3 cellular contexts compared by ENCODE assay signal in genomic region chr19:12784871-12785430, GRCh38.
TF ChIP-seq lines count a peak whose summit lies in the region.

No MANE protein-coding gene starts in this region.

TF ChIP-seq in A549, 52 proteins besides CTCF, POLR2A, EP300 and RAD21:
- TF ChIP-seq TP53 (CRISPR knock-in tag; IDR thresholded peaks at IDR 0.05) (no peak), RFX5 (IDR thresholded peaks at IDR 0.05) (no peak), ZFP36 (IDR thresholded peaks at IDR 0.05; ENCODE audit: borderline replicate concordance, partially characterized antibody) (no peak), BCL3 (IDR thresholded peaks at IDR 0.05) (no peak), MYC (IDR thresholded peaks at IDR 0.05; ENCODE audit: borderline replicate concordance, low read length) (no peak)

TF ChIP-seq in K562, 482 proteins besides CTCF, POLR2A, EP300 and RAD21 (continues in another document):
- no peak; the same call in 1 of the 2 replicates for TF ChIP-seq TFAP4 (CRISPR knock-in tag; IDR thresholded peaks at IDR 0.05; ENCODE audit: borderline replicate concordance)
- TF ChIP-seq PHB (CRISPR knock-in tag; IDR thresholded peaks at IDR 0.05): no peak
- no peak for TF ChIP-seq MEF2D (tag; conservative IDR thresholded peaks at IDR 0.05; ENCODE audit: low read depth)
- no peak for TF ChIP-seq BHLHE40 (IDR thresholded peaks at IDR 0.05; ENCODE audit: low read length)
- TF ChIP-seq ZBTB9 (CRISPR knock-in tag; IDR thresholded peaks at IDR 0.05): 0 out of 2 replicates have a peak, but pooled peaks have one; percentile 63
- no peak for TF ChIP-seq THAP7 (CRISPR knock-in tag; IDR thresholded peaks at IDR 0.05)
- no peak for TF ChIP-seq RFX7 (CRISPR knock-in tag; IDR thresholded peaks at IDR 0.05)
- TF ChIP-seq, protein P1, sequence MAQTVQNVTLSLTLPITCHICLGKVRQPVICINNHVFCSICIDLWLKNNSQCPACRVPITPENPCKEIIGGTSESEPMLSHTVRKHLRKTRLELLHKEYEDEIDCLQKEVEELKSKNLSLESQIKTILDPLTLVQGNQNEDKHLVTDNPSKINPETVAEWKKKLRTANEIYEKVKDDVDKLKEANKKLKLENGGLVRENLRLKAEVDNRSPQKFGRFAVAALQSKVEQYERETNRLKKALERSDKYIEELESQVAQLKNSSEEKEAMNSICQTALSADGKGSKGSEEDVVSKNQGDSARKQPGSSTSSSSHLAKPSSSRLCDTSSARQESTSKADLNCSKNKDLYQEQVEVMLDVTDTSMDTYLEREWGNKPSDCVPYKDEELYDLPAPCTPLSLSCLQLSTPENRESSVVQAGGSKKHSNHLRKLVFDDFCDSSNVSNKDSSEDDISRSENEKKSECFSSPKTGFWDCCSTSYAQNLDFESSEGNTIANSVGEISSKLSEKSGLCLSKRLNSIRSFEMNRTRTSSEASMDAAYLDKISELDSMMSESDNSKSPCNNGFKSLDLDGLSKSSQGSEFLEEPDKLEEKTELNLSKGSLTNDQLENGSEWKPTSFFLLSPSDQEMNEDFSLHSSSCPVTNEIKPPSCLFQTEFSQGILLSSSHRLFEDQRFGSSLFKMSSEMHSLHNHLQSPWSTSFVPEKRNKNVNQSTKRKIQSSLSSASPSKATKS (CRISPR knock-in tag; IDR thresholded peaks at IDR 0.05): no peak
- TF ChIP-seq TAF1 (IDR thresholded peaks at IDR 0.05; ENCODE audit: control insufficient read depth, extremely low read depth, insufficient read depth, low read length, severe bottlenecking): no peak
- TF ChIP-seq XRCC5 (IDR thresholded peaks at IDR 0.05; ENCODE audit: low read depth, low read length): no peak
- TF ChIP-seq BRF2 (IDR thresholded peaks at IDR 0.05; ENCODE audit: borderline replicate concordance, insufficient read depth, insufficient read length): no peak
- no peak for TF ChIP-seq PTTG1 (tag; IDR thresholded peaks at IDR 0.05; ENCODE audit: low read depth)
- no peak; the same call in none of the 2 replicates for TF ChIP-seq CTBP1 (IDR thresholded peaks at IDR 0.05; ENCODE audit: borderline replicate concordance)
- TF ChIP-seq, protein P2, sequence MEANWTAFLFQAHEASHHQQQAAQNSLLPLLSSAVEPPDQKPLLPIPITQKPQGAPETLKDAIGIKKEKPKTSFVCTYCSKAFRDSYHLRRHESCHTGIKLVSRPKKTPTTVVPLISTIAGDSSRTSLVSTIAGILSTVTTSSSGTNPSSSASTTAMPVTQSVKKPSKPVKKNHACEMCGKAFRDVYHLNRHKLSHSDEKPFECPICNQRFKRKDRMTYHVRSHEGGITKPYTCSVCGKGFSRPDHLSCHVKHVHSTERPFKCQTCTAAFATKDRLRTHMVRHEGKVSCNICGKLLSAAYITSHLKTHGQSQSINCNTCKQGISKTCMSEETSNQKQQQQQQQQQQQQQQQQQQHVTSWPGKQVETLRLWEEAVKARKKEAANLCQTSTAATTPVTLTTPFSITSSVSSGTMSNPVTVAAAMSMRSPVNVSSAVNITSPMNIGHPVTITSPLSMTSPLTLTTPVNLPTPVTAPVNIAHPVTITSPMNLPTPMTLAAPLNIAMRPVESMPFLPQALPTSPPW (CRISPR knock-in tag; IDR thresholded peaks at IDR 0.05): no peak; the same call in 1 of the 2 replicates
- no peak for TF ChIP-seq NR2C1 (IDR thresholded peaks at IDR 0.05)
- TF ChIP-seq NR2C1 (tag; IDR thresholded peaks at IDR 0.05): no peak
- no peak for TF ChIP-seq ZNF445 (CRISPR knock-in tag; IDR thresholded peaks at IDR 0.05; ENCODE audit: low read depth)
- TF ChIP-seq MCM3 (IDR thresholded peaks at IDR 0.05): no peak
- no peak for TF ChIP-seq ZNF699 (CRISPR knock-in tag; IDR thresholded peaks at IDR 0.05; ENCODE audit: insufficient replicate concordance)
- TF ChIP-seq JUND (IDR thresholded peaks at IDR 0.05; ENCODE audit: borderline replicate concordance, low read depth, low read length): no peak
- no peak for TF ChIP-seq JUND (tag; IDR thresholded peaks at IDR 0.05; ENCODE audit: borderline replicate concordance, low read depth, low read length)
- TF ChIP-seq FOXK1 (CRISPR knock-in tag; IDR thresholded peaks at IDR 0.05; ENCODE audit: borderline replicate concordance): 0 out of 2 replicates have a peak, but pooled peaks have one; percentile 6
- TF ChIP-seq CCNT2 (IDR thresholded peaks at IDR 0.05; ENCODE audit: borderline replicate concordance, extremely low read depth, insufficient read length, low read depth, low read length): no peak
- TF ChIP-seq WHSC1 (IDR thresholded peaks at IDR 0.05; ENCODE audit: low read length): no peak
- TF ChIP-seq ZNF77 (CRISPR knock-in tag; IDR thresholded peaks at IDR 0.05): no peak

TF ChIP-seq in WTC11, 78 proteins besides CTCF, POLR2A, EP300 and RAD21:
- TF ChIP-seq FOXK1 (CRISPR knock-in tag; IDR thresholded peaks at IDR 0.05) (no peak), NFATC4 (CRISPR knock-in tag; IDR thresholded peaks at IDR 0.05) (no peak), ARID4B (CRISPR knock-in tag; IDR thresholded peaks at IDR 0.05; ENCODE audit: borderline replicate concordance) (no peak), ZNF671 (CRISPR knock-in tag; IDR thresholded peaks at IDR 0.05) (no peak), SOX15 (CRISPR knock-in tag; IDR thresholded peaks at IDR 0.05) (no peak), ZNF423 (CRISPR knock-in tag; IDR thresholded peaks at IDR 0.05) (no peak), MXD4 (CRISPR knock-in tag; IDR thresholded peaks at IDR 0.05; ENCODE audit: borderline replicate concordance) (no peak), GTF2I (CRISPR knock-in tag; conservative IDR thresholded peaks at IDR 0.05) (no peak), AR (CRISPR knock-in tag; IDR thresholded peaks at IDR 0.05) (no peak)
- TF ChIP-seq, protein P3, sequence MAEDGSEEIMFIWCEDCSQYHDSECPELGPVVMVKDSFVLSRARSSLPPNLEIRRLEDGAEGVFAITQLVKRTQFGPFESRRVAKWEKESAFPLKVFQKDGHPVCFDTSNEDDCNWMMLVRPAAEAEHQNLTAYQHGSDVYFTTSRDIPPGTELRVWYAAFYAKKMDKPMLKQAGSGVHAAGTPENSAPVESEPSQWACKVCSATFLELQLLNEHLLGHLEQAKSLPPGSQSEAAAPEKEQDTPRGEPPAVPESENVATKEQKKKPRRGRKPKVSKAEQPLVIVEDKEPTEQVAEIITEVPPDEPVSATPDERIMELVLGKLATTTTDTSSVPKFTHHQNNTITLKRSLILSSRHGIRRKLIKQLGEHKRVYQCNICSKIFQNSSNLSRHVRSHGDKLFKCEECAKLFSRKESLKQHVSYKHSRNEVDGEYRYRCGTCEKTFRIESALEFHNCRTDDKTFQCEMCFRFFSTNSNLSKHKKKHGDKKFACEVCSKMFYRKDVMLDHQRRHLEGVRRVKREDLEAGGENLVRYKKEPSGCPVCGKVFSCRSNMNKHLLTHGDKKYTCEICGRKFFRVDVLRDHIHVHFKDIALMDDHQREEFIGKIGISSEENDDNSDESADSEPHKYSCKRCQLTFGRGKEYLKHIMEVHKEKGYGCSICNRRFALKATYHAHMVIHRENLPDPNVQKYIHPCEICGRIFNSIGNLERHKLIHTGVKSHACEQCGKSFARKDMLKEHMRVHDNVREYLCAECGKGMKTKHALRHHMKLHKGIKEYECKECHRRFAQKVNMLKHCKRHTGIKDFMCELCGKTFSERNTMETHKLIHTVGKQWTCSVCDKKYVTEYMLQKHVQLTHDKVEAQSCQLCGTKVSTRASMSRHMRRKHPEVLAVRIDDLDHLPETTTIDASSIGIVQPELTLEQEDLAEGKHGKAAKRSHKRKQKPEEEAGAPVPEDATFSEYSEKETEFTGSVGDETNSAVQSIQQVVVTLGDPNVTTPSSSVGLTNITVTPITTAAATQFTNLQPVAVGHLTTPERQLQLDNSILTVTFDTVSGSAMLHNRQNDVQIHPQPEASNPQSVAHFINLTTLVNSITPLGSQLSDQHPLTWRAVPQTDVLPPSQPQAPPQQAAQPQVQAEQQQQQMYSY (CRISPR knock-in tag; IDR thresholded peaks at IDR 0.05): no peak
- TF ChIP-seq, protein P4, sequence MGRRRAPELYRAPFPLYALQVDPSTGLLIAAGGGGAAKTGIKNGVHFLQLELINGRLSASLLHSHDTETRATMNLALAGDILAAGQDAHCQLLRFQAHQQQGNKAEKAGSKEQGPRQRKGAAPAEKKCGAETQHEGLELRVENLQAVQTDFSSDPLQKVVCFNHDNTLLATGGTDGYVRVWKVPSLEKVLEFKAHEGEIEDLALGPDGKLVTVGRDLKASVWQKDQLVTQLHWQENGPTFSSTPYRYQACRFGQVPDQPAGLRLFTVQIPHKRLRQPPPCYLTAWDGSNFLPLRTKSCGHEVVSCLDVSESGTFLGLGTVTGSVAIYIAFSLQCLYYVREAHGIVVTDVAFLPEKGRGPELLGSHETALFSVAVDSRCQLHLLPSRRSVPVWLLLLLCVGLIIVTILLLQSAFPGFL (CRISPR knock-in tag; IDR thresholded peaks at IDR 0.05; ENCODE audit: borderline replicate concordance): no peak
